In genomic region chr7:24730018-24730369, GRCh38 we compare ENCODE assay signal across 19 cellular contexts. TPM values are rescaled to one million over a fixed set of nuclear protein-coding genes. Genes with fewer than 3 reads are reported as not detected.
A peak's percentile ranks its signal among the peaks of the same experiment; 100 is the strongest.
DNase-seq lines count a peak whose midpoint lies in the region; ATAC-seq, FAIRE-seq and TF ChIP-seq lines count a peak whose summit lies in the region.
"Had no signal": no experiment of that assay in that cellular context is flagged by ENCODE, and none has a peak within 500 bp of the region (broad histone marks: within the 10 kb centered on the region; RNA-seq: fewer than 3 reads in every experiment).

No MANE protein-coding gene starts in this region.

- in situ Hi-C loops in GM12878 (cut with MboI), result no loop called here

- no peak overlapping the region for H3K27ac Mint-ChIP-seq in activated CD4-positive, alpha-beta T cell treated with anti-CD3 and anti-CD28 coated beads for 36 hours
- H3K27ac Mint-ChIP-seq: CD4-positive, CD25-positive, alpha-beta regulatory T cell had no signal

- H3K9me3 Mint-ChIP-seq in activated CD4-positive, alpha-beta T cell treated with anti-CD3 and anti-CD28 coated beads for 36 hours (ENCODE audit: low read depth), result no peaks in the 10 kb centered on the region

- H3K36me3 Mint-ChIP-seq in activated CD4-positive, alpha-beta T cell treated with anti-CD3 and anti-CD28 coated beads for 36 hours (ENCODE audit: low read depth), result no peaks in the 10 kb centered on the region
- H3K36me3 Mint-ChIP-seq: CD4-positive, CD25-positive, alpha-beta regulatory T cell had no signal

- POLR2A ChIA-PET in activated CD4-positive, alpha-beta T cell treated with anti-CD3 and anti-CD28 coated beads for 36 hours (lab: Charles Lee), result no interaction called here
- POLR2A ChIA-PET in GM12878 (lab: Charles Lee), result no interaction called here

- H3K27me3 ChIP-seq in GM12878 (replicated peaks in 1 of 2; ENCODE audit: control insufficient read depth in 2 of 2, insufficient read depth in 2 of 2, low read length in 1 of 2) (no peaks in the 10 kb centered on the region), MG63 (no peaks in the 10 kb centered on the region)

- H3K36me3 ChIP-seq in GM12878 (ENCODE audit: control insufficient read depth in 2 of 2, insufficient read depth in 2 of 2, low read length in 1 of 2) (peaks cover 0 to 8% of the 10 kb centered on the region in 2 experiments; a peak in 1 of 4 replicates), MG63 (no peaks in the 10 kb centered on the region)
- H3K36me3 ChIP-seq: BLaER1 treated with 17β-estradiol and CSF1 and Interleukin-3, amounts not matched to agents 10 nM and 100 nM; HAP-1 had no signal

- TF ChIP-seq RAD21 in GM12878 (IDR thresholded peaks at IDR 0.05; ENCODE audit: insufficient read depth, low read depth, low read length), result no peak

- SMC1A ChIA-PET in GM12878 (lab: Charles Lee; ENCODE audit: uncharacterized antibody, unreplicated experiment), result interaction anchor here (1.7 kb wide), 1 partner anchor 21 kb away, joined by 4 read pairs; no protein-coding TSS in a partner anchor

- peak overlapping the region; percentile 22; the same call in 1 of the 2 replicates for H3K27ac ChIP-seq in GM12878 (ENCODE audit: control insufficient read depth, insufficient read depth)

- H3K9ac ChIP-seq in GM12878 (ENCODE audit: control insufficient read depth, insufficient read depth, low read length), result no peak overlapping the region
- H3K9ac ChIP-seq: BLaER1 treated with 17β-estradiol and CSF1 and Interleukin-3, amounts not matched to agents 10 nM and 100 nM had no signal

- H4K20me1 ChIP-seq in GM12878 (ENCODE audit: control insufficient read depth, insufficient read depth), result no peaks in the 10 kb centered on the region

- CTCF ChIA-PET in activated CD4-positive, alpha-beta T cell treated with anti-CD3 and anti-CD28 coated beads for 36 hours (lab: Charles Lee), result interaction anchor here (1.4 kb wide), 1 partner anchor 14 kb away, joined by 5 read pairs; no protein-coding TSS in a partner anchor
- CTCF ChIA-PET in GM12878 (lab: Yijun Ruan, JAX), result interaction anchor here (0.8 to 2.5 kb wide), 2 partner anchors 14 to 369 kb away, joined by 3 to 12 read pairs; no protein-coding TSS in a partner anchor

- H3K4me3 Mint-ChIP-seq in activated CD4-positive, alpha-beta T cell treated with anti-CD3 and anti-CD28 coated beads for 36 hours, result no peak overlapping the region
- H3K4me3 Mint-ChIP-seq: CD4-positive, CD25-positive, alpha-beta regulatory T cell had no signal

- peaks cover 11% of the 10 kb centered on the region for H3K79me2 ChIP-seq in GM12878 (ENCODE audit: control insufficient read depth, insufficient read depth, low read length)

- BruUV-seq in GM12878 (replicated peaks; lab: Mats Ljungman, UMichigan), result no TSS peak

- peak; percentile 76 for ATAC-seq in activated CD4-positive, alpha-beta T cell treated with anti-CD3 and anti-CD28 coated beads for 36 hours
- ATAC-seq in GM12878, result no peak
- ATAC-seq in HG03378 (IDR thresholded peaks at IDR 0.05; ENCODE audit: unreplicated experiment), result no peak
- ATAC-seq: HepG2 had no signal

- no peak for DNase-seq in activated CD4-positive, alpha-beta T cell treated with anti-CD3 and anti-CD28 coated beads for 36 hours
- no peak for DNase-seq in activated CD4-positive, alpha-beta T cell treated with anti-CD3 and anti-CD28 coated beads, Interleukin-2, amount 50 U/mL, for 4 hours
- no peak for DNase-seq in GM18507 (ENCODE audit: extremely low spot score, insufficient read length, low read depth)
- DNase-seq in GM12878 (ENCODE audit: low read depth, low spot score), result no peak
- DNase-seq in kidney tubule cell (ENCODE audit: low spot score), result peak; percentile 69
- no peak for DNase-seq in MG63
- DNase-seq: 8988T; Calu3; CD4-positive, CD25-positive, alpha-beta regulatory T cell; DMS 273 treated with DMSO at 0.1 percent for 48 hours; DMS79 treated with DMSO at 0.1 percent for 48 hours; EL; GOT3 had no signal

- TF ChIP-seq EP300 in GM12878 (IDR thresholded peaks at IDR 0.05; ENCODE audit: borderline replicate concordance in 1 of 2, control insufficient read depth in 1 of 2, low read depth in 2 of 2, low read length in 2 of 2), result no peak

- no peak overlapping the region for H2AFZ ChIP-seq in GM12878 (ENCODE audit: control insufficient read depth, low read depth, low read length)

- H3K9me3 ChIP-seq in GM12878 (replicated peaks; ENCODE audit: control insufficient read depth, insufficient read depth, low read length) (no peaks in the 10 kb centered on the region; the same call in 2 of the 3 replicates), MG63 (no peaks in the 10 kb centered on the region)
- H3K9me3 ChIP-seq: HAP-1 had no signal

- H3K4me3 ChIP-seq in GM12878 (no peak overlapping the region), MG63 (no peak overlapping the region)
- H3K4me3 ChIP-seq: BLaER1 treated with 17β-estradiol and CSF1 and Interleukin-3, amounts not matched to agents 10 nM and 100 nM; HAP-1 had no signal

- H3K4me1 ChIP-seq in GM12878 (ENCODE audit: control insufficient read depth, insufficient read depth, low read length), result peaks cover 47% of the 10 kb centered on the region
- H3K4me1 ChIP-seq: HAP-1 had no signal

- H3K27me3 Mint-ChIP-seq in activated CD4-positive, alpha-beta T cell treated with anti-CD3 and anti-CD28 coated beads for 36 hours, result peaks cover 14% of the 10 kb centered on the region

- FAIRE-seq in GM18507 (lab: Jason Lieb, UNC) (peak; percentile 42), GM12878 (lab: Jason Lieb, UNC) (no peak)
- FAIRE-seq: G401.6, HepG2, HTR-8/SVneo had no signal

- RAD21 ChIA-PET in GM12878 (lab: Charles Lee; ENCODE audit: unreplicated experiment), result no interaction called here

- H3K4me2 ChIP-seq in GM12878 (ENCODE audit: control insufficient read depth, insufficient read depth), result peak overlapping the region; percentile 17; the same call in 1 of the 2 replicates

- no peak for TF ChIP-seq CTCF in GM12878 (IDR thresholded peaks at IDR 0.05 in 2 of 3, conservative IDR thresholded peaks at IDR 0.05 in 1 of 3; ENCODE audit: control insufficient read depth in 2 of 3, extremely low read depth in 1 of 3, insufficient read depth in 1 of 3, low read depth in 3 of 3, low read length in 3 of 3)

- intact Hi-C loops in activated CD4-positive, alpha-beta T cell treated with anti-CD3 and anti-CD28 coated beads for 36 hours (cut with DNase I, micrococcal nuclease), result no loop called here
- intact Hi-C loops in GM12878 (cut with micrococcal nuclease; ENCODE audit: unreplicated experiment), result no loop called here

- no peak for TF ChIP-seq POLR2A in GM12878 (IDR thresholded peaks at IDR 0.05; ENCODE audit: low read depth, low read length)

- H3K4me1 Mint-ChIP-seq in activated CD4-positive, alpha-beta T cell treated with anti-CD3 and anti-CD28 coated beads for 36 hours, result peaks cover 28% of the 10 kb centered on the region

TF ChIP-seq in GM12878, 131 proteins besides CTCF, POLR2A, EP300 and RAD21 (continues in another document):
- TF ChIP-seq ELK1 (IDR thresholded peaks at IDR 0.05; ENCODE audit: low read depth, low read length), result no peak
- no peak for TF ChIP-seq IRF5 (IDR thresholded peaks at IDR 0.05; ENCODE audit: borderline replicate concordance)
- no peak for TF ChIP-seq POLR2AphosphoS2 (IDR thresholded peaks at IDR 0.05; ENCODE audit: low read depth, low read length)
- TF ChIP-seq MEF2B (IDR thresholded peaks at IDR 0.05; ENCODE audit: partially characterized antibody, poor library complexity, severe bottlenecking), result no peak

RNA-seq across cellular contexts. Expression of gene GSDME, which starts 27.3 kb away (rescaled TPM):
- total RNA-seq in activated CD4-positive, alpha-beta T cell treated with anti-CD3 and anti-CD28 coated beads for 36 hours, result 1 to 10 TPM; 6.2 to 8.5 TPM
- 50.8 and 52.0 TPM in 2 replicates for total RNA-seq in GM12878 (2013; cell fraction: nucleolus; rRNA removed)
- total RNA-seq in GM12878 (2014; rRNA removed), result 140 and 149 TPM in 2 replicates
- 95.2 and 96.2 TPM in 2 replicates for total RNA-seq in GM12878 (2014; rRNA removed; fragmentation: Illumina TruSeq; extraction: Trizol)
- total RNA-seq in GM12878 (2021), result 114 and 116 TPM in 2 replicates
- 78.4 TPM for polyA plus RNA-seq in GM12878 (2011; ENCODE audit: low read depth)
- 19.7 and 23.7 TPM in 2 replicates for polyA plus RNA-seq in GM12878 (2011; rRNA removed)
- polyA plus RNA-seq in GM12878 (2011; cell fraction: cytosol; rRNA removed), result 18.6 and 22.3 TPM in 2 replicates
- polyA plus RNA-seq in GM12878 (2011; cell fraction: nucleus; rRNA removed), result 30.2 and 33.1 TPM in 2 replicates
- polyA plus RNA-seq in GM12878 (2012), result 92.4 and 94.8 TPM in 2 replicates
- 141 and 143 TPM in 2 replicates for polyA plus RNA-seq in GM12878 (2014; fragmentation: Illumina TruSeq; extraction: Trizol)
- 10 to 100 TPM; 62.5 to 83.7 TPM for polyA plus RNA-seq in GM12878 (2014; fragmentation: Nextera tagmentation; extraction: Ambion mirVana)
- 128 and 141 TPM in 2 replicates for polyA plus RNA-seq in GM12878 (2014; rRNA removed)
- polyA plus RNA-seq in GM12878 (2016; fragmentation: Nextera tagmentation; extraction: Ambion mirVana), result 100 to 1,000 TPM; 242 to 245 TPM
- 27.0 and 41.7 TPM in 2 replicates for polyA minus RNA-seq in GM12878 (2011; rRNA and poly(A)+ RNA removed)
- polyA minus RNA-seq in GM12878 (2011; cell fraction: cytosol; rRNA and poly(A)+ RNA removed), result 6.1 and 7.5 TPM in 2 replicates
- 12.8 and 19.2 TPM in 2 replicates for polyA minus RNA-seq in GM12878 (2011; cell fraction: nucleus; rRNA and poly(A)+ RNA removed)
- 3.7 and 4.1 TPM in 2 replicates for total RNA-seq in MG63 (2014; rRNA removed; shearing (Covaris generic); ENCODE audit: low replicate concordance)
- total RNA-seq: CD4-positive, CD25-positive, alpha-beta regulatory T cell had no signal

Comparison
In these comparisons a context has a peak if more than half of its experiments do, and no peak if none do; other contexts are left out.
1. RNA of gene GSDME, which starts 27.3 kb away (total RNA-seq): 50.8 to 149 TPM in GM12878; 6.2 to 8.5 TPM in activated CD4-positive, alpha-beta T cell treated with anti-CD3 and anti-CD28 coated beads for 36 hours and 3.7 to 4.1 TPM in MG63; every median in the first group is over 4 times any median in the second.